Comparison of ENCODE assay signal across 18 cellular contexts in genomic region chr1:232045571-232045970, GRCh38.
"Had no signal": no experiment of that assay in that cellular context is flagged by ENCODE, and none has a peak within 500 bp of the region (broad histone marks: within the 10 kb centered on the region; RNA-seq: fewer than 3 reads in every experiment).

No MANE protein-coding gene starts in this region.

- H3K27ac ChIP-seq: hepatocyte, left lung, tibial nerve had no signal

- H3K4me3 ChIP-seq: hepatocyte, left lung, tibial nerve had no signal

- H3K4me1 ChIP-seq: left lung, tibial nerve had no signal

- H3K27me3 ChIP-seq: left lung, tibial nerve had no signal

- H3K27ac Mint-ChIP-seq: activated naive CD8-positive, alpha-beta T cell treated with anti-CD3 and anti-CD28 coated beads, Interleukin-2, amount 10 ng/mL, durations not matched to agents 7 days and 5 days; activated T-helper 1 cell treated with anti-CD3 and anti-CD28 coated beads, Interleukin-12 subunit alpha, Interleukin-12 subunit beta, Interleukin-2, Interleukin-4 antibody, amounts not matched to agents 30 ng/mL and 10 ng/mL and 1 ng/mL, durations not matched to agents 14 hours and 24 hours and 36 hours; naive thymus-derived CD8-positive, alpha-beta T cell; stimulated activated effector memory CD8-positive, alpha-beta T cell treated with anti-CD3 and anti-CD28 coated beads, Interleukin-12 subunit alpha, Interleukin-12 subunit beta, amount 100 ng/mL, for 72 hours had no signal

- H3K36me3 ChIP-seq: left lung, tibial nerve had no signal

- ATAC-seq: left lung; naive thymus-derived CD8-positive, alpha-beta T cell had no signal

- H3K9me3 Mint-ChIP-seq: brain; stimulated activated effector memory CD8-positive, alpha-beta T cell treated with anti-CD3 and anti-CD28 coated beads, Interleukin-12 subunit alpha, Interleukin-12 subunit beta, amount 100 ng/mL, for 72 hours had no signal

- H3K27me3 Mint-ChIP-seq: activated naive CD8-positive, alpha-beta T cell treated with anti-CD3 and anti-CD28 coated beads, Interleukin-2, amount 10 ng/mL, durations not matched to agents 7 days and 5 days; brain had no signal

- H3K4me3 Mint-ChIP-seq: activated naive CD8-positive, alpha-beta T cell treated with anti-CD3 and anti-CD28 coated beads, Interleukin-2, amount 10 ng/mL, durations not matched to agents 7 days and 5 days; activated T-helper 1 cell treated with anti-CD3 and anti-CD28 coated beads, Interleukin-12 subunit alpha, Interleukin-12 subunit beta, Interleukin-2, Interleukin-4 antibody, amounts not matched to agents 30 ng/mL and 10 ng/mL and 1 ng/mL, durations not matched to agents 14 hours and 24 hours and 36 hours; brain; naive thymus-derived CD8-positive, alpha-beta T cell; stimulated activated effector memory CD8-positive, alpha-beta T cell treated with anti-CD3 and anti-CD28 coated beads, Interleukin-12 subunit alpha, Interleukin-12 subunit beta, amount 100 ng/mL, for 72 hours had no signal

- H3K9me3 ChIP-seq: left lung, tibial nerve had no signal

- DNase-seq: activated CD4-positive, alpha-beta T cell treated with anti-CD3 and anti-CD28 coated beads, Interleukin-2, amount 50 U/mL, for 1 hour; activated CD8-positive, alpha-beta memory T cell treated with anti-CD3 and anti-CD28 coated beads for 24 hours; activated naive CD8-positive, alpha-beta T cell treated with anti-CD3 and anti-CD28 coated beads, Interleukin-2, amount 10 ng/mL, durations not matched to agents 7 days and 5 days; cortex of kidney; effector CD8-positive, alpha-beta T cell; kidney; left lung; naive thymus-derived CD8-positive, alpha-beta T cell; nucleus accumbens; posterior cingulate gyrus; retina; stimulated activated CD4-positive, alpha-beta T cell treated with anti-CD3 and anti-CD28 coated beads, Interleukin-12 subunit alpha, Interleukin-12 subunit beta, amount 100 ng/mL, for 4 hours; stimulated activated CD4-positive, alpha-beta T cell treated with anti-CD3 and anti-CD28 coated beads, Interleukin-2, amount 100 ng/mL, for 24 hours had no signal

- H3K36me3 Mint-ChIP-seq: activated naive CD8-positive, alpha-beta T cell treated with anti-CD3 and anti-CD28 coated beads, Interleukin-2, amount 10 ng/mL, durations not matched to agents 7 days and 5 days; brain; stimulated activated effector memory CD8-positive, alpha-beta T cell treated with anti-CD3 and anti-CD28 coated beads, Interleukin-12 subunit alpha, Interleukin-12 subunit beta, amount 100 ng/mL, for 72 hours had no signal

- H3K4me1 Mint-ChIP-seq: activated naive CD8-positive, alpha-beta T cell treated with anti-CD3 and anti-CD28 coated beads, Interleukin-2, amount 10 ng/mL, durations not matched to agents 7 days and 5 days; naive thymus-derived CD8-positive, alpha-beta T cell; stimulated activated effector memory CD8-positive, alpha-beta T cell treated with anti-CD3 and anti-CD28 coated beads, Interleukin-12 subunit alpha, Interleukin-12 subunit beta, amount 100 ng/mL, for 72 hours had no signal
